Comparison of ENCODE assay signal across 8 cellular contexts in the genomic region with DNA sequence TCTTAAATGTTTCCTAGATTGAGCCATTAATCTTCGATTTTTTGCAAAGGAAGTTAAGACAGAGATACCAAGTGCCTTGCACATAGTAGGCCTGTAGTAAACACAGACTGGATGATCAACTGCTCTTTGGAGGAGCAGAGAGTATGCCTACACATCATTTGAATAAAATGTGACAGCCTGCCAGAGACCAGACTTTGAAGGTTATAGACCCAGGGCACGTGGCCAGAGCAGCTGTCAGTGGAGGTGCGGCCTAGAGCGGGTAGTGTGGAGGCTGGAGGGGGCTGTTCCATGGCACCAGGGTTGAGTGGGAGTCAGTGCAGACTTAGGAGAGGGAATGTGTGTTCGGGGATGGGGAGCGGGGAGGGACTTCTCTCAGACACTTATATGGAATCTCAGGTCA.
A peak's percentile ranks its signal among the peaks of the same experiment; 100 is the strongest.
DNase-seq lines count a peak whose midpoint lies in the region; ATAC-seq and TF ChIP-seq lines count a peak whose summit lies in the region.

No MANE protein-coding gene starts in this region.

- H3K4me1 Mint-ChIP-seq in chondrocyte (ENCODE audit: low read depth) = peaks cover 91% of the 10 kb centered on the region
- peaks cover 77% of the 10 kb centered on the region for H3K4me1 Mint-ChIP-seq in mesothelial cell of epicardium

- no peaks in the 10 kb centered on the region for H3K9me3 Mint-ChIP-seq in chondrocyte (ENCODE audit: low read depth)
- H3K9me3 Mint-ChIP-seq in mesothelial cell of epicardium = no peaks in the 10 kb centered on the region

- CTCF ChIA-PET in AG04450 (lab: Charles Lee) = no interaction called here

- ATAC-seq in HG03432 (IDR thresholded peaks at IDR 0.05; ENCODE audit: unreplicated experiment) (no peak), HG03135 (IDR thresholded peaks at IDR 0.05; ENCODE audit: unreplicated experiment) (no peak)

- H3K27me3 ChIP-seq in AG04450 (ENCODE audit: control insufficient read depth, insufficient read depth, low read length) = no peaks in the 10 kb centered on the region

- H3K4me3 Mint-ChIP-seq in chondrocyte (ENCODE audit: unreplicated experiment) (no peak overlapping the region), mesothelial cell of epicardium (no peak overlapping the region)

- H3K27ac ChIP-seq in AG04450 (ENCODE audit: low read depth, low read length) = peak overlapping the region; percentile 99

- TF ChIP-seq CTCF in AG04450 (IDR thresholded peaks at IDR 0.05; ENCODE audit: low read depth, low read length) (no peak), chondrocyte (IDR thresholded peaks at IDR 0.05) (no peak), mesothelial cell of epicardium (IDR thresholded peaks at IDR 0.05; ENCODE audit: unreplicated experiment) (no peak), GM20000 (IDR thresholded peaks at IDR 0.05; ENCODE audit: extremely low read depth, missing control alignments) (no peak)

- no peaks in the 10 kb centered on the region for H3K9me3 ChIP-seq in AG04450 (ENCODE audit: control insufficient read depth, insufficient read depth, low read length)

- peak; percentile 78 for DNase-seq in AG04450 (ENCODE audit: low read depth, low spot score)
- DNase-seq in M059J (ENCODE audit: low read depth) = peak; percentile 91
- no peak for DNase-seq in chondrocyte (ENCODE audit: low spot score)
- no peak for DNase-seq in mesothelial cell of epicardium (ENCODE audit: low spot score in 2 of 2, unreplicated experiment in 2 of 2)
- no peak for DNase-seq in central memory CD4-positive, alpha-beta T cell
- DNase-seq in GM20000 (ENCODE audit: low spot score) = no peak

- H3K27ac Mint-ChIP-seq in chondrocyte (ENCODE audit: unreplicated experiment) (peak overlapping the region; percentile 86), mesothelial cell of epicardium (peak overlapping the region; percentile 90)

- POLR2A ChIA-PET in AG04450 (lab: Yijun Ruan, JAX) = interaction anchor here (0.7 to 2.9 kb wide), 8 partner anchors 10 to 65 kb away, joined by 3 to 11 read pairs (median 6); no protein-coding TSS in a partner anchor

- H3K4me3 ChIP-seq in AG04450 (ENCODE audit: low read depth, low read length) = no peak overlapping the region

- no peaks in the 10 kb centered on the region for H3K36me3 Mint-ChIP-seq in chondrocyte (ENCODE audit: low read depth)
- no peaks in the 10 kb centered on the region for H3K36me3 Mint-ChIP-seq in mesothelial cell of epicardium

- H3K27me3 Mint-ChIP-seq in chondrocyte (ENCODE audit: low read depth) = no peaks in the 10 kb centered on the region
- H3K27me3 Mint-ChIP-seq in mesothelial cell of epicardium (ENCODE audit: low read depth) = no peaks in the 10 kb centered on the region

Comparison
In these comparisons a context has a peak if more than half of its experiments do, and no peak if none do; other contexts are left out.
1. DNase-seq: peak in AG04450 (single experiment) and M059J (single experiment); none in chondrocyte (single experiment), mesothelial cell of epicardium (0 of 2), central memory CD4-positive, alpha-beta T cell (single experiment) and GM20000 (single experiment).